ENCODE assay signal across 8 cellular contexts in the genomic region with DNA sequence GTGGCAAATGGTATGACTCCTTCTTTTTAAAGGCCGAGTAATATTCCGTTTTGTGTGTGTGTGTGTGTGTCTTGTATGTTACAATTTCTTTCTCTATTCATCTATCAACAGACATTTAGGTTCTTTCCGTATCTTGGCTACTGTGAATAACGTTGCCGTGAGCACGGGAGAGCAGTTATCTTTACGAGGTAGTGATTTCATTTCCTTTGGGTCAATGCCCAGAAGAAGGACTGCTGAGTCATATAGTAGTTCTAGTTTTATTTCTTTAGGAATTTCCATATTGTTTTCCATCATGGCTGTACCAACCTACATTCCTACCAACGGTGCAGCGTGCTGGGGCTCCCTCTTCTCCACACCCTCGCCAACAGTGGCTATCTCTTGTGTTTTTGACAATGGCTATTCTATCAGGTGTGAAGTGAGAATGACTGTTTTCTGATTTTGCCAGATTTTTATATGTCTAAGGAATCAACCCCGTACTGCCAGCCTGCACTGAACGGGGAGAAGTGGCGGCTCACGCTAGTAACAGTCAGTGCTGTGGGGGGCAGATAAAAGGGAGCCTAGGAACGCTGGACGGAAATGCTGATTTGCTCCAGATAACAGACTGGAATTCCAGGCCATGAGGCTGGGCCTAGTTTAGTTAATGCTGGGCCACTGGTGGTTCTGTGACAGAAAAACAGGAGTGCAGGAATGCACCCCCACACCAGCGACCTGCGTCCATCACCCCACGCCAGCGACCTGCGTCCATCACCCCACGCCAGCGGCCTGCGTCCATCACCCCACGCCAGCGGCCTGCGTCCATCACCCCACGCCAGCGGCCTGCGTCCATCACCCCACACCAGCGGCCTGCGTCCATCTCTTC.
A peak's percentile ranks its signal among the peaks of the same experiment; 100 is the strongest.
DNase-seq lines count a peak whose midpoint lies in the region; FAIRE-seq and TF ChIP-seq lines count a peak whose summit lies in the region.

No MANE protein-coding gene starts in this region.

- no peaks in the 10 kb centered on the region for H3K9me3 ChIP-seq in mesenchymal stem cell (ENCODE audit: control insufficient read depth, low read length)

- peak overlapping the region; percentile 74 to 96 for H3K18ac ChIP-seq in mesenchymal stem cell (ENCODE audit: low read depth in 1 of 2, low read length in 2 of 2)

- DNase-seq in AG04449 (ENCODE audit: low read depth, low spot score) (peak; percentile 88), LoVo (ENCODE audit: low spot score) (peak; percentile 93), bronchial epithelial cell (ENCODE audit: low read depth) (peak; percentile 93), mesenchymal stem cell (peak; percentile 97), OCI-M2 (lab: John Stamatoyannopoulos, UW; ENCODE audit: unreplicated experiment) (no peak), NCI-H1930 (lab: John Stamatoyannopoulos, UW) (no peak), NCI-H1092 treated with DMSO at 0.1 percent for 48 hours (lab: John Stamatoyannopoulos, UW) (no peak)
- no peak for DNase-seq in activated CD8-positive, alpha-beta memory T cell treated with anti-CD3 and anti-CD28 coated beads, Interleukin-2, amount 50 U/mL, for 48 hours

- peaks cover 14% of the 10 kb centered on the region for H3K4me1 ChIP-seq in mesenchymal stem cell (ENCODE audit: control insufficient read depth, insufficient read depth, low read depth, low read length)

- no peaks in the 10 kb centered on the region for H3K36me3 ChIP-seq in bronchial epithelial cell (ENCODE audit: control insufficient read depth, insufficient read depth, low read length)
- H3K36me3 ChIP-seq in mesenchymal stem cell (ENCODE audit: control insufficient read depth in 1 of 2, insufficient read depth in 2 of 2, low read depth in 1 of 2, low read length in 2 of 2) = peaks cover 0 to 2% of the 10 kb centered on the region in 2 experiments

- H2BK120ac ChIP-seq in mesenchymal stem cell (ENCODE audit: low read depth, low read length) = peak overlapping the region; percentile 81

- H2AFZ ChIP-seq in mesenchymal stem cell (ENCODE audit: low read depth, low read length) = peak overlapping the region; percentile 51

- H2BK15ac ChIP-seq in mesenchymal stem cell (ENCODE audit: low read depth, poor library complexity, severe bottlenecking) = peak overlapping the region; percentile 64

- peak overlapping the region; percentile 88 for H4K8ac ChIP-seq in mesenchymal stem cell (ENCODE audit: low read length)

- H3K4me3 ChIP-seq in AG04449 (ENCODE audit: low read depth, low read length) (no peak overlapping the region), bronchial epithelial cell (ENCODE audit: low read depth, low read length) (no peak overlapping the region), mesenchymal stem cell (ENCODE audit: insufficient read depth in 1 of 2, low read depth in 1 of 2, low read length in 2 of 2) (no peak overlapping the region)

- POLR2A ChIA-PET in AG04449 (lab: Yijun Ruan, JAX) = no interaction called here

- CTCF ChIA-PET in AG04449 (lab: Yijun Ruan, JAX) = interaction anchor here (0.6 to 6.1 kb wide), 5 partner anchors 15 to 420 kb away, joined by 3 to 171 read pairs (median 22); partner anchors contain the start of gene FAM43A

- TF ChIP-seq CTCF in AG04449 (IDR thresholded peaks at IDR 0.05; ENCODE audit: insufficient read depth, low read length, missing control alignments) (no peak), bronchial epithelial cell (IDR thresholded peaks at IDR 0.05; ENCODE audit: insufficient read depth, low read length, severe bottlenecking) (no peak)

- H2BK12ac ChIP-seq in mesenchymal stem cell (ENCODE audit: low read length in 2 of 2) = peak overlapping the region; percentile 73 to 80

- peak overlapping the region; percentile 86 for H4K91ac ChIP-seq in mesenchymal stem cell (ENCODE audit: low read length)

- peak overlapping the region; percentile 50 to 77 for H3K4ac ChIP-seq in mesenchymal stem cell (ENCODE audit: low read depth in 1 of 2, low read length in 2 of 2)

- no peak overlapping the region for H2BK5ac ChIP-seq in mesenchymal stem cell (ENCODE audit: low read depth, low read length, poor library complexity, severe bottlenecking)

- H3K9ac ChIP-seq in mesenchymal stem cell (ENCODE audit: low read length) = peak overlapping the region; percentile 66

- FAIRE-seq in bronchial epithelial cell (lab: Jason Lieb, UNC) = no peak

- peak overlapping the region in 1 of 2 experiments; percentile 92 for H3K14ac ChIP-seq in mesenchymal stem cell (ENCODE audit: low read length in 2 of 2)

- no peak overlapping the region for H2AK5ac ChIP-seq in mesenchymal stem cell (ENCODE audit: low read length, severe bottlenecking)

- H3K23ac ChIP-seq in mesenchymal stem cell (ENCODE audit: low read length in 2 of 2) = no peak overlapping the region

- no peak overlapping the region for H3K4me2 ChIP-seq in mesenchymal stem cell (ENCODE audit: low read length, poor library complexity, severe bottlenecking)

- WGBS in mesenchymal stem cell = 63% methylated on average over 24 of the region's 32 CpGs

- peaks cover 4% of the 10 kb centered on the region for H3K79me1 ChIP-seq in mesenchymal stem cell (replicated peaks; ENCODE audit: low read length, poor library complexity, severe bottlenecking)

- H3K27me3 ChIP-seq in bronchial epithelial cell (ENCODE audit: control insufficient read depth, insufficient read depth, low read length) (no peaks in the 10 kb centered on the region), mesenchymal stem cell (ENCODE audit: control insufficient read depth in 1 of 2, insufficient read depth in 1 of 2, low read length in 2 of 2) (no peaks in the 10 kb centered on the region)

- peak overlapping the region; percentile 28 for H3K27ac ChIP-seq in mesenchymal stem cell (ENCODE audit: low read length, poor library complexity, severe bottlenecking)

Comparison
In these comparisons a context has a peak if more than half of its experiments do, and no peak if none do; other contexts are left out.
1. DNase-seq: peak in AG04449 (single experiment), LoVo (single experiment), bronchial epithelial cell (single experiment) and mesenchymal stem cell (single experiment); none in activated CD8-positive, alpha-beta memory T cell treated with anti-CD3 and anti-CD28 coated beads, Interleukin-2, amount 50 U/mL, for 48 hours (single experiment), OCI-M2 (single experiment), NCI-H1930 (0 of 2) and NCI-H1092 treated with DMSO at 0.1 percent for 48 hours (single experiment).